37 cellular contexts compared by ENCODE assay signal in genomic region chrX:15344106-15344505, GRCh38. TPM values are rescaled to one million over a fixed set of nuclear protein-coding genes. Genes with fewer than 3 reads are reported as not detected.
"Had no signal": no experiment of that assay in that cellular context is flagged by ENCODE, and none has a peak within 500 bp of the region (broad histone marks: within the 10 kb centered on the region; RNA-seq: fewer than 3 reads in every experiment).

No MANE protein-coding gene starts in this region.

- H3K4me1 Mint-ChIP-seq: activated CD4-positive, alpha-beta T cell treated with anti-CD3 and anti-CD28 coated beads for 36 hours; activated CD8-positive, alpha-beta memory T cell treated with anti-CD3 and anti-CD28 coated beads, Interleukin-2, amount 10 ng/mL, durations not matched to agents 7 days and 5 days; activated naive CD4-positive, alpha-beta T cell treated with anti-CD3 and anti-CD28 coated beads, Interleukin-2, amount 10 ng/mL, durations not matched to agents 7 days and 5 days; activated naive CD8-positive, alpha-beta T cell treated with anti-CD3 and anti-CD28 coated beads, Interleukin-2, amount 50 U/mL, for 24 hours had no signal

- H3K4me3 Mint-ChIP-seq: activated CD4-positive, alpha-beta memory T cell treated with anti-CD3 and anti-CD28 coated beads for 36 hours; activated CD4-positive, alpha-beta T cell treated with anti-CD3 and anti-CD28 coated beads for 36 hours; activated CD8-positive, alpha-beta memory T cell treated with anti-CD3 and anti-CD28 coated beads, Interleukin-2, amount 10 ng/mL, durations not matched to agents 7 days and 5 days; activated naive CD4-positive, alpha-beta T cell treated with anti-CD3 and anti-CD28 coated beads, Interleukin-2, amount 10 ng/mL, durations not matched to agents 7 days and 5 days; activated naive CD8-positive, alpha-beta T cell; activated naive CD8-positive, alpha-beta T cell treated with anti-CD3 and anti-CD28 coated beads, Interleukin-2, amount 50 U/mL, for 24 hours; brain; T-helper 1 cell treated with Interleukin-12 subunit alpha and Interleukin-12 subunit beta and Interleukin-4 antibody, amounts not matched to agents 30 μg/mL and 1 μg/mL, for 36 hours; T-helper 2 cell treated with Interferon-gamma antibody and Interleukin-4, amounts not matched to agents 5 μg/mL and 100 μg/mL, for 36 hours had no signal

- H3K36me3 Mint-ChIP-seq: activated CD4-positive, alpha-beta memory T cell treated with anti-CD3 and anti-CD28 coated beads for 36 hours; activated CD8-positive, alpha-beta memory T cell treated with anti-CD3 and anti-CD28 coated beads, Interleukin-2, amount 10 ng/mL, durations not matched to agents 7 days and 5 days; activated naive CD4-positive, alpha-beta T cell treated with anti-CD3 and anti-CD28 coated beads, Interleukin-2, amount 10 ng/mL, durations not matched to agents 7 days and 5 days; activated naive CD8-positive, alpha-beta T cell; brain had no signal

- H3K9me3 ChIP-seq: MG63, Peyer's patch, SJSA1, SK-N-SH had no signal

- H3K4me3 ChIP-seq: MG63, Peyer's patch, SJSA1 had no signal

- H3K4me1 ChIP-seq: Peyer's patch, SJSA1 had no signal

- H3K27ac Mint-ChIP-seq: activated CD4-positive, alpha-beta memory T cell treated with anti-CD3 and anti-CD28 coated beads for 36 hours; activated CD4-positive, alpha-beta T cell treated with anti-CD3 and anti-CD28 coated beads for 36 hours; activated CD8-positive, alpha-beta memory T cell treated with anti-CD3 and anti-CD28 coated beads, Interleukin-2, amount 10 ng/mL, durations not matched to agents 7 days and 5 days; activated naive CD4-positive, alpha-beta T cell treated with anti-CD3 and anti-CD28 coated beads, Interleukin-2, amount 10 ng/mL, durations not matched to agents 7 days and 5 days; activated naive CD8-positive, alpha-beta T cell; activated naive CD8-positive, alpha-beta T cell treated with anti-CD3 and anti-CD28 coated beads, Interleukin-2, amount 50 U/mL, for 24 hours; brain; T-helper 1 cell treated with Interleukin-12 subunit alpha and Interleukin-12 subunit beta and Interleukin-4 antibody, amounts not matched to agents 30 μg/mL and 1 μg/mL, for 36 hours; T-helper 2 cell treated with Interferon-gamma antibody and Interleukin-4, amounts not matched to agents 5 μg/mL and 100 μg/mL, for 36 hours had no signal

- H3K9me3 Mint-ChIP-seq: activated CD4-positive, alpha-beta memory T cell treated with anti-CD3 and anti-CD28 coated beads for 36 hours; activated naive CD4-positive, alpha-beta T cell treated with anti-CD3 and anti-CD28 coated beads, Interleukin-2, amount 10 ng/mL, durations not matched to agents 7 days and 5 days; activated naive CD8-positive, alpha-beta T cell treated with anti-CD3 and anti-CD28 coated beads, Interleukin-2, amount 50 U/mL, for 24 hours; brain; T-helper 1 cell treated with Interleukin-12 subunit alpha and Interleukin-12 subunit beta and Interleukin-4 antibody, amounts not matched to agents 30 μg/mL and 1 μg/mL, for 36 hours; T-helper 2 cell treated with Interferon-gamma antibody and Interleukin-4, amounts not matched to agents 5 μg/mL and 100 μg/mL, for 36 hours had no signal

- H3K27me3 ChIP-seq: MG63, Peyer's patch, SJSA1 had no signal

- H3K9ac ChIP-seq: SK-N-SH had no signal

- DNase-seq: activated CD4-positive, alpha-beta memory T cell treated with anti-CD3 and anti-CD28 coated beads for 36 hours; activated CD4-positive, alpha-beta T cell treated with anti-CD3 and anti-CD28 coated beads for 36 hours; activated CD4-positive, alpha-beta T cell treated with anti-CD3 and anti-CD28 coated beads, Interleukin-2, amount 50 U/mL, for 1 hour; activated CD8-positive, alpha-beta memory T cell treated with anti-CD3 and anti-CD28 coated beads for 24 hours; activated CD8-positive, alpha-beta memory T cell treated with anti-CD3 and anti-CD28 coated beads, Interleukin-2, amount 10 ng/mL, durations not matched to agents 7 days and 5 days; activated CD8-positive, alpha-beta memory T cell treated with anti-CD3 and anti-CD28 coated beads, Interleukin-2, amount 50 U/mL, for 48 hours; activated effector memory CD4-positive, alpha-beta T cell treated with Interleukin-2 at 50 U/mL for 16 hours; activated naive CD4-positive, alpha-beta T cell treated with anti-CD3 and anti-CD28 coated beads, Interleukin-2, amount 10 ng/mL, durations not matched to agents 7 days and 5 days; activated naive CD8-positive, alpha-beta T cell treated with anti-CD3 and anti-CD28 coated beads, Interleukin-2, amount 50 U/mL, for 24 hours; activated T-cell treated with anti-CD3 and anti-CD28 coated beads, Interleukin-2, amount 50 U/mL, for 48 hours; anterior cingulate cortex; caudate nucleus; cerebellar nuclear complex; Kasumi-1; KBM-7; MG63; NCI-H1048; NCI-H1105 treated with DMSO at 0.1 percent for 48 hours; NCI-H1694 treated with DMSO at 0.1 percent for 48 hours; NCI-H2029; NCI-H2171 treated with DMSO at 0.1 percent for 48 hours; NCI-H2227 treated with DMSO at 0.1 percent for 48 hours; NCI-H446; NCI-H510A treated with DMSO at 0.1 percent for 48 hours; NCI-H526 treated with DMSO at 0.1 percent for 48 hours; NK-92 treated with Interleukin-12 subunit alpha and Interleukin-12 subunit beta, amount 100 ng/mL, for 24 hours; PC-3; Peyer's patch; RPMI8226; SHP77 treated with DMSO at 0.1 percent for 48 hours; SK-N-SH had no signal

- H3K36me3 ChIP-seq: MG63, Peyer's patch, SJSA1 had no signal

- H3K27ac ChIP-seq: Peyer's patch, SJSA1 had no signal

- H3K4me2 ChIP-seq: SK-N-SH had no signal

RNA-seq across cellular contexts. Expression of gene ASB11, which starts 28.7 kb away (rescaled TPM):
- total RNA-seq: activated CD4-positive, alpha-beta memory T cell treated with anti-CD3 and anti-CD28 coated beads for 36 hours; activated CD4-positive, alpha-beta T cell treated with anti-CD3 and anti-CD28 coated beads for 36 hours; activated CD8-positive, alpha-beta memory T cell treated with anti-CD3 and anti-CD28 coated beads, Interleukin-2, amount 10 ng/mL, durations not matched to agents 7 days and 5 days; bronchial epithelial cell; PC-3; Peyer's patch; SJSA1 had no signal
- polyA plus RNA-seq: SK-N-SH had no signal

RNA-seq across cellular contexts. Expression of gene VEGFD, which starts 40.1 kb away (rescaled TPM):
- total RNA-seq: activated CD4-positive, alpha-beta memory T cell treated with anti-CD3 and anti-CD28 coated beads for 36 hours; activated CD4-positive, alpha-beta T cell treated with anti-CD3 and anti-CD28 coated beads for 36 hours; activated CD8-positive, alpha-beta memory T cell treated with anti-CD3 and anti-CD28 coated beads, Interleukin-2, amount 10 ng/mL, durations not matched to agents 7 days and 5 days; PC-3; SJSA1 had no signal
